8 cellular contexts compared by ENCODE assay signal in the genomic region with DNA sequence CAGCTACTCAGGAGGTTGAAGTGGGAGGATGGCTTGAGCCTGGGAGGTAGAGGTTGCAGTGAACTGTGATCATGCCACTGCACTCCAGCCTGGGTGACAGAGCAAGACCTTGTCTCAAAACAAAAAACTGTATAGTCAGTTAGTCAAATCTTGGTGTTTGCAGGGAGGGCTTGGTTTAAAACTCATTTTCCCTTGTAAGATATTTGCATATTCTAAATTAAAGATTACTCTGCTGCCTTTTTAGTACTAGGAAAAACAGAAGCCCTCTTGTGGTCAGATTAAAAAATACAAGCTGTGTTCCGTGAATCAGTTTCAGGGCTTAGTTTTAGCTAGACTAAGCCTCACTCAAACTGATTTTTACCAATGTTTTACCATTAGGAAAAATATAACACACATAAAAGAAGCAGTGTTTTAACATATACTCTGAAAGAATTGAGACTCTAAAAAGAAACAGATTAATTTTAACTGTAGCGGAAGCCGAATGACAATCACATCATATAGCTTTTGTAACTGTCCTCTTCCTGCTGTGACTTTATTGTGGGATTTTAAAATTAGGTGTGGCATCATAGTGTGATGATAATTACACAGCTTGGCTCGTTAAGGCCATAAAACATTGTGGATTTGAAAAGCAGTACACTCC.
DNase-seq lines count a peak whose midpoint lies in the region; ATAC-seq and TF ChIP-seq lines count a peak whose summit lies in the region.

No MANE protein-coding gene starts in this region.

- DNase-seq in A673 (ENCODE audit: low spot score): peak; percentile 95
- DNase-seq in OCI-M1 (lab: John Stamatoyannopoulos, UW): peak; percentile 57
- no peak for DNase-seq in esophagus muscularis mucosa (ENCODE audit: extremely low spot score)
- peak; percentile 35 for DNase-seq in renal cortical epithelial cell (ENCODE audit: low read depth)
- DNase-seq in mesenteric fat pad (ENCODE audit: low spot score): no peak
- DNase-seq in ureter (ENCODE audit: low spot score): no peak

- H3K36me3 ChIP-seq in A673 (ENCODE audit: insufficient read depth, low read length, poor library complexity, severe bottlenecking) (no peaks in the 10 kb centered on the region), esophagus muscularis mucosa (no peaks in the 10 kb centered on the region)

- TF ChIP-seq POLR2A in esophagus muscularis mucosa (IDR thresholded peaks at IDR 0.05; ENCODE audit: low read depth): no peak

- no peak for TF ChIP-seq EP300 in esophagus muscularis mucosa (IDR thresholded peaks at IDR 0.05)

- intact Hi-C loops in A673 (cut with micrococcal nuclease; ENCODE audit: unreplicated experiment): loop anchor here (1.0 to 2.0 kb wide), 3 partner anchors 58 to 341 kb away; no protein-coding TSS in a partner anchor
- intact Hi-C loops in esophagus muscularis mucosa (cut with DNase I): loop anchor here (5.0 kb wide), 2 partner anchors 200 to 335 kb away; no protein-coding TSS in a partner anchor

- BruUV-seq in A673 (replicated peaks; lab: Mats Ljungman, UMichigan): no TSS peak

- peaks cover 21% of the 10 kb centered on the region for H3K4me1 ChIP-seq in A673 (ENCODE audit: insufficient read depth, low read length, poor library complexity, severe bottlenecking)
- H3K4me1 ChIP-seq in esophagus muscularis mucosa: no peaks in the 10 kb centered on the region

- ATAC-seq in HG03432 (IDR thresholded peaks at IDR 0.05; ENCODE audit: unreplicated experiment): peak; percentile 60

- H3K4me3 ChIP-seq in A673 (ENCODE audit: low read depth, low read length, poor library complexity, severe bottlenecking) (no peak overlapping the region), GM12875 (ENCODE audit: low read depth, low read length) (no peak overlapping the region), esophagus muscularis mucosa (no peak overlapping the region)

- H3K9me3 ChIP-seq in A673 (ENCODE audit: low read depth, low read length, poor library complexity, severe bottlenecking) (no peaks in the 10 kb centered on the region), esophagus muscularis mucosa (no peaks in the 10 kb centered on the region)

- H3K27ac ChIP-seq in A673 (ENCODE audit: low read depth, low read length, poor library complexity, severe bottlenecking) (peak overlapping the region; percentile 87), esophagus muscularis mucosa (replicated peaks in 1 of 4) (no peak overlapping the region)

- CTCF ChIA-PET in A673 (lab: Charles Lee): interaction anchor here (0.5 to 1.9 kb wide), 8 partner anchors 33 to 341 kb away, joined by 3 to 15 read pairs (median 6); a partner anchor contains a TSS

- peak; percentile 74 for TF ChIP-seq CTCF in A673 (conservative IDR thresholded peaks at IDR 0.05; ENCODE audit: low read depth, low read length)
- TF ChIP-seq CTCF in GM12875 (IDR thresholded peaks at IDR 0.05; ENCODE audit: borderline replicate concordance, insufficient read depth, low read depth, low read length): peak; percentile 30; the same call in 1 of the 2 replicates
- TF ChIP-seq CTCF in esophagus muscularis mucosa (IDR thresholded peaks at IDR 0.05): peak; percentile 37 to 70 (median 50)

- H3K27me3 ChIP-seq in A673 (replicated peaks; ENCODE audit: insufficient read depth, low read depth, low read length, poor library complexity) (no peaks in the 10 kb centered on the region), esophagus muscularis mucosa (peaks cover 0 to 6% (median 0%) of the 10 kb centered on the region in 4 donors)

- POLR2A ChIA-PET in A673 (lab: Charles Lee; ENCODE audit: low non-redundant PET): interaction anchor here (0.5 to 1.2 kb wide), 4 partner anchors 76 to 501 kb away, joined by 3 to 6 read pairs (median 4); no protein-coding TSS in a partner anchor

- WGBS in esophagus muscularis mucosa: 53% methylated on average over 4 of the region's 4 CpGs

Comparison
In these comparisons a context has a peak if more than half of its experiments do, and no peak if none do; other contexts are left out.
1. DNase-seq: peak in A673 (single experiment), OCI-M1 (single experiment) and renal cortical epithelial cell (single experiment); none in esophagus muscularis mucosa (single experiment), mesenteric fat pad (single experiment) and ureter (single experiment).
2. Peak in every context shown above with its lines, with median percentiles within 50 percentile points of each other: CTCF ChIP-seq.